Comparison of ENCODE assay signal across 8 cellular contexts in the genomic region with DNA sequence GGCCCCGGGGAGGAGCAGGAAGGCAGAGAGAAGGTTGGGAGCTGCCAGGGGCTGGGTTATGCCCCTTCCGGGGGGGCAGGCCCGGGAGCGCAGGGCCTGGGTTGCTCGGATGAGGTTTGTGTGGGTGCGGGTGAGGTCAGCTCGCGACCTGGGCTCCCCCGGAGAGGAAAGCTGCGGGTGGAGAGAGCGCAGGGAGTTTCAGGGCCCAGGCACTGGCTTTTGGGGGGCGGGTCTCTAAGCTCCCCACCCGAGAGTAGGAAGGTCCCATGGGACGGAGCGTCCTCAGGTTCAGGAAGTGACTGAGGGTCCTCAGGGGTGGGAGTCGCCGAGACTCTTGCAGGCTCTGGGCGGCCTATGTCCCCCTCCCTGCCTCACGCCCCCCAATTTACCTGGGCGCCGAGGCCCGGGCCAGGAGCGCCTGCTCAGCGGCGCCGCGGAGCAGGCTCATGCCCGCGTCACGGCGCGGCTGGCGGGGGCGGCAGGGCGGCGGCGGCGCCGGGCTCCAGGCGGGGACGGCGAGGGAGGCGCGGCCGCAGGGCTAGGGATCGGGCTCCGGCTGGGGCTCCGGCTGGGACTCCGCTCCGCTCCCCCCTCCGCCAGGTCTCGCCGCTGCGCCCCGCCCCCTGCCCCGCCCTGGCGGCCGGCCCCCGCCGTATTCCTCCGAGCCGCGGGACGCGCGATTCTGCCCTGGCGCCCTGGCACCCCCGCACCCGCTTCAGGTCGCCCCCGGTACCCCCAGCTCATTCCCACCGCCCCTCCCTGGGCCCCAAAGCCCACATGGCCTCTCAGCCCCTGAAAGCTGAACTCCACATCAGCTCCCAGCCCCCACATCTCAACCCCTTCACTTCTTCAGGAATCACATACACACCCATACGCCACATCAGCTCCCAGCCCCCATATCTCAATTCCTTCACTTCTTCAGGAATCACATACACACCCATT. TPM values are rescaled to one million over a fixed set of nuclear protein-coding genes. Genes with fewer than 3 reads are reported as not detected.
A peak's percentile ranks its signal among the peaks of the same experiment; 100 is the strongest.
DNase-seq lines count a peak whose midpoint lies in the region; ATAC-seq and TF ChIP-seq lines count a peak whose summit lies in the region.

A gene (minus strand): TSS at position 578 of the 942 bp plus-strand sequence. CDS start 6,986 bp downstream, outside the sequence.

- H3K9me3 Mint-ChIP-seq in CD8-positive, alpha-beta memory T cell, result no peaks in the 10 kb centered on the region

- POLR2A ChIA-PET in CD8-positive, alpha-beta memory T cell (lab: Charles Lee), result interaction anchor here (1.4 to 3.4 kb wide), 3 partner anchors 24 to 51 kb away, joined by 7 to 22 read pairs (median 8); a partner anchor contains a TSS

- H3K27ac ChIP-seq in CD8-positive, alpha-beta memory T cell (ENCODE audit: low read depth, low read length), result peak within 1 kb of the TSS; percentile 47
- H3K27ac ChIP-seq in SJSA1 (no peak within 1 kb of the TSS), gastroesophageal sphincter (peak within 1 kb of the TSS in 3 of 4 donors; percentile 72 to 82 (median 73)), neutrophil (no peak within 1 kb of the TSS), substantia nigra (ENCODE audit: low read depth, low read length, poor library complexity, severe bottlenecking) (no peak within 1 kb of the TSS)

- H3K4me1 ChIP-seq in CD8-positive, alpha-beta memory T cell (ENCODE audit: insufficient read depth, low read length), result peaks cover 14% of the 10 kb centered on the region
- H3K4me1 ChIP-seq in SJSA1 (replicated peaks), result peaks cover 14% of the 10 kb centered on the region
- peaks cover 0 to 33% (median 16%) of the 10 kb centered on the region in 3 donors for H3K4me1 ChIP-seq in gastroesophageal sphincter
- peaks cover 10% of the 10 kb centered on the region in 2 experiments for H3K4me1 ChIP-seq in neutrophil (ENCODE audit: control insufficient read depth in 1 of 2, insufficient read depth in 1 of 2, low read depth in 1 of 2, low read length in 1 of 2)

- no peaks in the 10 kb centered on the region for H3K27me3 ChIP-seq in CD8-positive, alpha-beta memory T cell (ENCODE audit: insufficient read depth, low read length, poor library complexity, severe bottlenecking)
- no peaks in the 10 kb centered on the region for H3K27me3 ChIP-seq in SJSA1 (replicated peaks)
- H3K27me3 ChIP-seq in gastroesophageal sphincter, result no peaks in the 10 kb centered on the region
- H3K27me3 ChIP-seq in neutrophil, result peaks cover 24% of the 10 kb centered on the region

- no peak for TF ChIP-seq EP300 in gastroesophageal sphincter (IDR thresholded peaks at IDR 0.05)

- TF ChIP-seq CTCF in gastroesophageal sphincter (IDR thresholded peaks at IDR 0.05) (peak in 1 of 4 experiments; percentile 3), neutrophil (IDR thresholded peaks at IDR 0.05) (no peak)

- peak within 1 kb of the TSS; percentile 53 for H3K4me3 ChIP-seq in CD8-positive, alpha-beta memory T cell (ENCODE audit: low read length)
- H3K4me3 ChIP-seq in SJSA1, result peak within 1 kb of the TSS; percentile 57
- H3K4me3 ChIP-seq in gastroesophageal sphincter, result peak within 1 kb of the TSS; percentile 53 to 80
- H3K4me3 ChIP-seq in neutrophil (ENCODE audit: low read depth in 1 of 2, low read length in 1 of 2), result peak within 1 kb of the TSS; percentile 64 to 70

- H3K9me3 ChIP-seq in CD8-positive, alpha-beta memory T cell (ENCODE audit: low read length), result no peaks in the 10 kb centered on the region
- no peaks in the 10 kb centered on the region for H3K9me3 ChIP-seq in SJSA1 (replicated peaks)
- no peaks in the 10 kb centered on the region for H3K9me3 ChIP-seq in gastroesophageal sphincter
- H3K9me3 ChIP-seq in neutrophil, result no peaks in the 10 kb centered on the region

- no peak for TF ChIP-seq POLR2A in gastroesophageal sphincter (IDR thresholded peaks at IDR 0.05)

- peaks cover 0 to 4% of the 10 kb centered on the region in 2 donors for H3K27me3 Mint-ChIP-seq in CD8-positive, alpha-beta memory T cell

- ATAC-seq in GM19455 (IDR thresholded peaks at IDR 0.05; ENCODE audit: unreplicated experiment) (peak; percentile 89), gastroesophageal sphincter (peak; percentile 96)

- peak within 1 kb of the TSS; percentile 82 to 96 (median 85) for H3K4me3 Mint-ChIP-seq in CD8-positive, alpha-beta memory T cell

- H3K27ac Mint-ChIP-seq in CD8-positive, alpha-beta memory T cell, result peak within 1 kb of the TSS; percentile 48 to 98 (median 78)

- peaks cover 22 to 26% (median 23%) of the 10 kb centered on the region in 3 donors for H3K4me1 Mint-ChIP-seq in CD8-positive, alpha-beta memory T cell

- DNase-seq in CD8-positive, alpha-beta memory T cell, result peak; percentile 68 to 83 (median 76)
- DNase-seq in HPDE6-E6E7 (ENCODE audit: extremely low spot score) (peak; percentile 98), SJSA1 (ENCODE audit: low read depth in 1 of 2, low spot score in 2 of 2) (peak in 1 of 2 experiments; percentile 81), substantia nigra (lab: John Stamatoyannopoulos, UW) (peak in 28 of 49 donors; percentile 12 to 86 (median 52))
- peak; percentile 84 for DNase-seq in activated naive CD4-positive, alpha-beta T cell treated with Interleukin-2 at 50 U/mL for 16 hours

- H3K36me3 ChIP-seq in CD8-positive, alpha-beta memory T cell (ENCODE audit: insufficient read depth, low read length), result no peaks in the 10 kb centered on the region
- H3K36me3 ChIP-seq in SJSA1, result no peaks in the 10 kb centered on the region
- H3K36me3 ChIP-seq in gastroesophageal sphincter, result no peaks in the 10 kb centered on the region
- H3K36me3 ChIP-seq in neutrophil, result no peaks in the 10 kb centered on the region

- 0 to 4% methylated on average over 4 to 14 of the region's 73 CpGs for WGBS in gastroesophageal sphincter (ENCODE audit: low coverage in 1 of 2), 2 donors

- CTCF ChIA-PET in CD8-positive, alpha-beta memory T cell (lab: Charles Lee), result interaction anchor here (0.8 to 2.7 kb wide), 10 partner anchors 11 to 186 kb away, joined by 3 to 12 read pairs (median 5); a partner anchor contains a TSS

- H3K36me3 Mint-ChIP-seq in CD8-positive, alpha-beta memory T cell, result peaks cover 0 to 4% (median 0%) of the 10 kb centered on the region in 3 donors

RNA-seq across cellular contexts. Expression of the gene that starts here (rescaled TPM):
- total RNA-seq in CD8-positive, alpha-beta memory T cell, result 1 to 10 TPM; 6.8 to 7.0 TPM
- 3.3 TPM for polyA plus RNA-seq in CD8-positive, alpha-beta memory T cell
- total RNA-seq in SJSA1 (2014; rRNA removed; shearing (Covaris generic)), result 5.6 and 5.7 TPM in 2 replicates
- total RNA-seq in gastroesophageal sphincter, result 10 to 100 TPM; 16.6 to 36.6 (median 26.6) TPM

Comparison
In these comparisons a context has a peak if more than half of its experiments do, and no peak if none do; other contexts are left out.
1. H3K27ac ChIP-seq: peak in CD8-positive, alpha-beta memory T cell (single experiment) and gastroesophageal sphincter (3 of 4); none in SJSA1 (single experiment), neutrophil (single experiment) and substantia nigra (single experiment).
2. Peak in every context shown above with its lines, with median percentiles within 50 percentile points of each other: H3K4me3 ChIP-seq.